In genomic region chr6:56406276-56407269, GRCh38 we compare ENCODE assay signal across 13 cellular contexts.
DNase-seq lines count a peak whose midpoint lies in the region; ATAC-seq and TF ChIP-seq lines count a peak whose summit lies in the region.
"Had no signal": no experiment of that assay in that cellular context is flagged by ENCODE, and none has a peak within 500 bp of the region (broad histone marks: within the 10 kb centered on the region; RNA-seq: fewer than 3 reads in every experiment).

No MANE protein-coding gene starts in this region.

- TF ChIP-seq CTCF in OCI-LY3 (IDR thresholded peaks at IDR 0.05; ENCODE audit: low read depth, low read length) (no peak), heart left ventricle (IDR thresholded peaks at IDR 0.05) (no peak)

- H3K79me2 ChIP-seq in OCI-LY3 (ENCODE audit: low read length), result no peaks in the 10 kb centered on the region

- peak overlapping the region; percentile 39 for H3K4me2 ChIP-seq in OCI-LY3 (ENCODE audit: low read length)

- peak overlapping the region; percentile 38; the same call in 1 of the 2 replicates for H3K27ac ChIP-seq in OCI-LY3 (ENCODE audit: low read length)
- H3K27ac ChIP-seq in heart left ventricle, result no peak overlapping the region
- H3K27ac ChIP-seq: lower lobe of right lung, SJSA1 had no signal

- H3K9me3 ChIP-seq in OCI-LY3 (ENCODE audit: insufficient read depth, low read length) (no peaks in the 10 kb centered on the region; the same call in 1 of the 2 replicates), heart left ventricle (peaks cover 0 to 4% (median 0%) of the 10 kb centered on the region in 12 donors)
- H3K9me3 ChIP-seq: lower lobe of right lung, SJSA1 had no signal

- H3K4me1 ChIP-seq in OCI-LY3 (ENCODE audit: low read length) (peaks cover 18% of the 10 kb centered on the region), heart left ventricle (peaks cover 0 to 31% (median 5%) of the 10 kb centered on the region in 12 donors)
- H3K4me1 ChIP-seq: lower lobe of right lung, SJSA1 had no signal

- H3K27me3 ChIP-seq in OCI-LY3 (ENCODE audit: low read depth, low read length) (no peaks in the 10 kb centered on the region), heart left ventricle (no peaks in the 10 kb centered on the region)
- H3K27me3 ChIP-seq: SJSA1 had no signal

- ATAC-seq in GM18870 (IDR thresholded peaks at IDR 0.05; ENCODE audit: unreplicated experiment) (peak; percentile 75), GM21515 (IDR thresholded peaks at IDR 0.05; ENCODE audit: unreplicated experiment) (peak; percentile 68), HG03025 (IDR thresholded peaks at IDR 0.05; ENCODE audit: low FRiP score, unreplicated experiment) (peak; percentile 74), heart left ventricle (no peak), sciatic nerve (no peak)
- ATAC-seq: lower lobe of right lung had no signal

- no peak overlapping the region for H3K4me3 ChIP-seq in OCI-LY3 (ENCODE audit: low read length)
- no peak overlapping the region for H3K4me3 ChIP-seq in heart left ventricle
- H3K4me3 ChIP-seq: lower lobe of right lung, SJSA1 had no signal

- WGBS in heart left ventricle, 4 donors, result 92 to 97% (median 95%) methylated on average over 3 of the region's 3 CpGs

- DNase-seq in NCI-H2107 (lab: John Stamatoyannopoulos, UW) (no peak), heart left ventricle (no peak), sciatic nerve (ENCODE audit: low spot score) (no peak)
- DNase-seq: activated B cell treated with CpG ODN at 0.5 μM for 24 hours; CD4-positive, alpha-beta memory T cell; lower lobe of right lung; NCI-H524; nucleus accumbens had no signal

- no peak overlapping the region for H3K9ac ChIP-seq in OCI-LY3 (ENCODE audit: low read length)

- H4K20me1 ChIP-seq in OCI-LY3 (ENCODE audit: insufficient read depth, low read length), result no peaks in the 10 kb centered on the region

- TF ChIP-seq POLR2A in heart left ventricle (IDR thresholded peaks at IDR 0.05), result no peak

- intact Hi-C loops in heart left ventricle (cut with DNase I) (loop anchor here in 1 of 10 donors (5.0 kb wide), 1 partner anchor 36 kb away; no protein-coding TSS in a partner anchor), sciatic nerve (cut with DNase I) (no loop called here)

- H2AFZ ChIP-seq in OCI-LY3 (ENCODE audit: low read depth, low read length), result no peak overlapping the region; the same call in 1 of the 2 replicates

- H3K36me3 ChIP-seq in OCI-LY3 (replicated peaks; ENCODE audit: low read depth, low read length) (no peaks in the 10 kb centered on the region), heart left ventricle (no peaks in the 10 kb centered on the region)
- H3K36me3 ChIP-seq: lower lobe of right lung, SJSA1 had no signal

Comparison
In these comparisons a context has a peak if more than half of its experiments do, and no peak if none do; other contexts are left out.
1. ATAC-seq: peak in GM18870 (single experiment), GM21515 (single experiment) and HG03025 (single experiment); none in heart left ventricle (0 of 4) and sciatic nerve (single experiment).